In genomic region chr16:23827245-23827543, GRCh38 we compare ENCODE assay signal across 1 cellular context.
TF ChIP-seq lines count a peak whose summit lies in the region.

No MANE protein-coding gene starts in this region.

TF ChIP-seq in K562, 482 proteins besides CTCF, POLR2A, EP300 and RAD21:
- TF ChIP-seq, protein P1, sequence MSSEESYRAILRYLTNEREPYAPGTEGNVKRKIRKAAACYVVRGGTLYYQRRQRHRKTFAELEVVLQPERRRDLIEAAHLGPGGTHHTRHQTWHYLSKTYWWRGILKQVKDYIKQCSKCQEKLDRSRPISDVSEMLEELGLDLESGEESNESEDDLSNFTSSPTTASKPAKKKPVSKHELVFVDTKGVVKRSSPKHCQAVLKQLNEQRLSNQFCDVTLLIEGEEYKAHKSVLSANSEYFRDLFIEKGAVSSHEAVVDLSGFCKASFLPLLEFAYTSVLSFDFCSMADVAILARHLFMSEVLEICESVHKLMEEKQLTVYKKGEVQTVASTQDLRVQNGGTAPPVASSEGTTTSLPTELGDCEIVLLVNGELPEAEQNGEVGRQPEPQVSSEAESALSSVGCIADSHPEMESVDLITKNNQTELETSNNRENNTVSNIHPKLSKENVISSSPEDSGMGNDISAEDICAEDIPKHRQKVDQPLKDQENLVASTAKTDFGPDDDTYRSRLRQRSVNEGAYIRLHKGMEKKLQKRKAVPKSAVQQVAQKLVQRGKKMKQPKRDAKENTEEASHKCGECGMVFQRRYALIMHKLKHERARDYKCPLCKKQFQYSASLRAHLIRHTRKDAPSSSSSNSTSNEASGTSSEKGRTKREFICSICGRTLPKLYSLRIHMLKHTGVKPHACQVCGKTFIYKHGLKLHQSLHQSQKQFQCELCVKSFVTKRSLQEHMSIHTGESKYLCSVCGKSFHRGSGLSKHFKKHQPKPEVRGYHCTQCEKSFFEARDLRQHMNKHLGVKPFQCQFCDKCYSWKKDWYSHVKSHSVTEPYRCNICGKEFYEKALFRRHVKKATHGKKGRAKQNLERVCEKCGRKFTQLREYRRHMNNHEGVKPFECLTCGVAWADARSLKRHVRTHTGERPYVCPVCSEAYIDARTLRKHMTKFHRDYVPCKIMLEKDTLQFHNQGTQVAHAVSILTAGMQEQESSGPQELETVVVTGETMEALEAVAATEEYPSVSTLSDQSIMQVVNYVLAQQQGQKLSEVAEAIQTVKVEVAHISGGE (CRISPR knock-in tag; IDR thresholded peaks at IDR 0.05), result peak in 1 of 3 experiments; percentile 8; a peak in 1 of 6 replicates
- TF ChIP-seq ZNF316 (IDR thresholded peaks at IDR 0.05) (0 out of 2 replicates have a peak, but pooled peaks have one; percentile 8), NR2F6 (CRISPR knock-in tag; IDR thresholded peaks at IDR 0.05) (no peak), NFRKB (IDR thresholded peaks at IDR 0.05; ENCODE audit: low read depth) (0 out of 2 replicates have a peak, but pooled peaks have one; percentile 9), ZNF24 (IDR thresholded peaks at IDR 0.05) (no peak)
- TF ChIP-seq, protein P2, sequence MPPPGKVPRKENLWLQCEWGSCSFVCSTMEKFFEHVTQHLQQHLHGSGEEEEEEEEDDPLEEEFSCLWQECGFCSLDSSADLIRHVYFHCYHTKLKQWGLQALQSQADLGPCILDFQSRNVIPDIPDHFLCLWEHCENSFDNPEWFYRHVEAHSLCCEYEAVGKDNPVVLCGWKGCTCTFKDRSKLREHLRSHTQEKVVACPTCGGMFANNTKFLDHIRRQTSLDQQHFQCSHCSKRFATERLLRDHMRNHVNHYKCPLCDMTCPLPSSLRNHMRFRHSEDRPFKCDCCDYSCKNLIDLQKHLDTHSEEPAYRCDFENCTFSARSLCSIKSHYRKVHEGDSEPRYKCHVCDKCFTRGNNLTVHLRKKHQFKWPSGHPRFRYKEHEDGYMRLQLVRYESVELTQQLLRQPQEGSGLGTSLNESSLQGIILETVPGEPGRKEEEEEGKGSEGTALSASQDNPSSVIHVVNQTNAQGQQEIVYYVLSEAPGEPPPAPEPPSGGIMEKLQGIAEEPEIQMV (tag; conservative IDR thresholded peaks at IDR 0.05; ENCODE audit: low read depth), result peak; percentile 48; the same call in 1 of the 2 replicates
